Comparison of ENCODE assay signal across 1 cellular context in genomic region chr10:30438016-30438850, GRCh38.
A peak's percentile ranks its signal among the peaks of the same experiment; 100 is the strongest.
TF ChIP-seq lines count a peak whose summit lies in the region.

No MANE protein-coding gene starts in this region.

TF ChIP-seq in HepG2, 621 proteins besides CTCF, POLR2A, EP300 and RAD21 (continued from another document):
- no peak for TF ChIP-seq ZNF720 (CRISPR knock-in tag; IDR thresholded peaks at IDR 0.05)
- TF ChIP-seq FOXA3 (CRISPR knock-in tag; IDR thresholded peaks at IDR 0.05), result peak; percentile 73
- no peak for TF ChIP-seq PRMT3 (CRISPR knock-in tag; IDR thresholded peaks at IDR 0.05; ENCODE audit: borderline replicate concordance, low read depth)
- TF ChIP-seq ZNF614 (CRISPR knock-in tag; IDR thresholded peaks at IDR 0.05; ENCODE audit: borderline replicate concordance), result peak; percentile 80
- TF ChIP-seq KDM6A (CRISPR knock-in tag; IDR thresholded peaks at IDR 0.05; ENCODE audit: low read depth), result peak; percentile 65; the same call in 1 of the 2 replicates
- TF ChIP-seq, protein P1, sequence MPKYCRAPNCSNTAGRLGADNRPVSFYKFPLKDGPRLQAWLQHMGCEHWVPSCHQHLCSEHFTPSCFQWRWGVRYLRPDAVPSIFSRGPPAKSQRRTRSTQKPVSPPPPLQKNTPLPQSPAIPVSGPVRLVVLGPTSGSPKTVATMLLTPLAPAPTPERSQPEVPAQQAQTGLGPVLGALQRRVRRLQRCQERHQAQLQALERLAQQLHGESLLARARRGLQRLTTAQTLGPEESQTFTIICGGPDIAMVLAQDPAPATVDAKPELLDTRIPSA (CRISPR knock-in tag; IDR thresholded peaks at IDR 0.05; ENCODE audit: borderline replicate concordance), result no peak
- 0 out of 2 replicates have a peak, but pooled peaks have one; percentile 64 for TF ChIP-seq ZNF337 (CRISPR knock-in tag; IDR thresholded peaks at IDR 0.05; ENCODE audit: borderline replicate concordance, low read depth)
TF ChIP-seq in HepG2: peak in this region for 129.
